In genomic region chr9:306907-307306, GRCh38 we compare ENCODE assay signal across 9 cellular contexts.
A peak's percentile ranks its signal among the peaks of the same experiment; 100 is the strongest.
DNase-seq lines count a peak whose midpoint lies in the region; ATAC-seq lines count a peak whose summit lies in the region.
"Had no signal": no experiment of that assay in that cellular context is flagged by ENCODE, and none has a peak within 500 bp of the region (broad histone marks: within the 10 kb centered on the region; RNA-seq: fewer than 3 reads in every experiment).

No MANE protein-coding gene starts in this region.

- POLR2A ChIA-PET in CD4-positive, alpha-beta memory T cell (lab: Charles Lee; ENCODE audit: partially characterized antibody): interaction anchor here (1.4 to 3.7 kb wide), 3 partner anchors 29 to 91 kb away, joined by 6 to 18 read pairs (median 6); partner anchors contain the start of gene DOCK8

- no peaks in the 10 kb centered on the region for H3K9me3 ChIP-seq in CD4-positive, alpha-beta memory T cell (ENCODE audit: control insufficient read depth in 1 of 2, low read length in 2 of 2)

- H3K4me1 ChIP-seq in CD4-positive, alpha-beta memory T cell (ENCODE audit: insufficient read depth, low read length): peaks cover 4% of the 10 kb centered on the region

- H3K4me3 ChIP-seq in CD4-positive, alpha-beta memory T cell (ENCODE audit: low read length in 2 of 2): no peak overlapping the region

- peaks cover 18 to 34% (median 20%) of the 10 kb centered on the region in 4 donors for H3K4me1 Mint-ChIP-seq in CD4-positive, alpha-beta memory T cell
- peaks cover 15% of the 10 kb centered on the region for H3K4me1 Mint-ChIP-seq in activated T-cell treated with anti-CD3 and anti-CD28 coated beads, Interleukin-2, amount 50 U/mL, for 24 hours (ENCODE audit: low read depth)

- no peaks in the 10 kb centered on the region for H3K27me3 ChIP-seq in CD4-positive, alpha-beta memory T cell (ENCODE audit: insufficient read depth, low read length)

- H3K27ac Mint-ChIP-seq in CD4-positive, alpha-beta memory T cell: peak overlapping the region; percentile 24 to 83 (median 78)
- peak overlapping the region; percentile 56 for H3K27ac Mint-ChIP-seq in activated T-cell treated with anti-CD3 and anti-CD28 coated beads, Interleukin-2, amount 50 U/mL, for 24 hours

- no peaks in the 10 kb centered on the region for H3K9me3 Mint-ChIP-seq in CD4-positive, alpha-beta memory T cell
- H3K9me3 Mint-ChIP-seq in activated T-cell treated with anti-CD3 and anti-CD28 coated beads, Interleukin-2, amount 50 U/mL, for 24 hours: no peaks in the 10 kb centered on the region

- H3K4me3 Mint-ChIP-seq in CD4-positive, alpha-beta memory T cell: no peak overlapping the region
- no peak overlapping the region for H3K4me3 Mint-ChIP-seq in activated T-cell treated with anti-CD3 and anti-CD28 coated beads, Interleukin-2, amount 50 U/mL, for 24 hours

- H3K36me3 Mint-ChIP-seq in CD4-positive, alpha-beta memory T cell: peaks cover 33 to 70% of the 10 kb centered on the region in 2 donors
- peaks cover 91% of the 10 kb centered on the region for H3K36me3 Mint-ChIP-seq in activated T-cell treated with anti-CD3 and anti-CD28 coated beads, Interleukin-2, amount 50 U/mL, for 24 hours (ENCODE audit: low read depth)

- DNase-seq in CD4-positive, alpha-beta memory T cell: peak; percentile 50 to 70 (median 60)
- DNase-seq in NAMALWA (ENCODE audit: low spot score) (peak; percentile 35), lung microvascular endothelial cell (ENCODE audit: low read depth in 2 of 2) (peak; percentile 20 to 40), amygdala (lab: John Stamatoyannopoulos, UW) (no peak), DMS79 (lab: John Stamatoyannopoulos, UW) (no peak)
- peak; percentile 37 for DNase-seq in activated T-cell treated with anti-CD3 and anti-CD28 coated beads, Interleukin-2, amount 50 U/mL, for 24 hours
- DNase-seq: NCI-H187 treated with DMSO at 0.1 percent for 48 hours had no signal

- intact Hi-C loops in CD4-positive, alpha-beta memory T cell (cut with micrococcal nuclease): loop anchor here (1.0 to 5.0 kb wide), 3 partner anchors 24 to 92 kb away; no protein-coding TSS in a partner anchor

- CTCF ChIA-PET in CD4-positive, alpha-beta memory T cell (lab: Charles Lee; ENCODE audit: partially characterized antibody): interaction anchor here (0.7 to 5.6 kb wide), 5 partner anchors 21 to 131 kb away, joined by 3 to 32 read pairs (median 5); partner anchors contain the start of gene DOCK8

- ATAC-seq in GM21423 (IDR thresholded peaks at IDR 0.05; ENCODE audit: unreplicated experiment) (no peak), HG02840 (IDR thresholded peaks at IDR 0.05; ENCODE audit: low FRiP score, unreplicated experiment) (no peak)

- no peak overlapping the region for H3K27ac ChIP-seq in CD4-positive, alpha-beta memory T cell (ENCODE audit: low read depth, low read length)

- H3K27me3 Mint-ChIP-seq in CD4-positive, alpha-beta memory T cell: no peaks in the 10 kb centered on the region
- no peaks in the 10 kb centered on the region for H3K27me3 Mint-ChIP-seq in activated T-cell treated with anti-CD3 and anti-CD28 coated beads, Interleukin-2, amount 50 U/mL, for 24 hours

- H3K36me3 ChIP-seq in CD4-positive, alpha-beta memory T cell (ENCODE audit: insufficient read depth, low read length): peaks cover 49% of the 10 kb centered on the region

Comparison
In these comparisons a context has a peak if more than half of its experiments do, and no peak if none do; other contexts are left out.
1. DNase-seq: peak in CD4-positive, alpha-beta memory T cell (5 of 5), NAMALWA (single experiment), activated T-cell treated with anti-CD3 and anti-CD28 coated beads, Interleukin-2, amount 50 U/mL, for 24 hours (single experiment) and lung microvascular endothelial cell (2 of 2); none in amygdala (0 of 56) and DMS79 (single experiment).